30 cellular contexts compared by ENCODE assay signal in the genomic region with DNA sequence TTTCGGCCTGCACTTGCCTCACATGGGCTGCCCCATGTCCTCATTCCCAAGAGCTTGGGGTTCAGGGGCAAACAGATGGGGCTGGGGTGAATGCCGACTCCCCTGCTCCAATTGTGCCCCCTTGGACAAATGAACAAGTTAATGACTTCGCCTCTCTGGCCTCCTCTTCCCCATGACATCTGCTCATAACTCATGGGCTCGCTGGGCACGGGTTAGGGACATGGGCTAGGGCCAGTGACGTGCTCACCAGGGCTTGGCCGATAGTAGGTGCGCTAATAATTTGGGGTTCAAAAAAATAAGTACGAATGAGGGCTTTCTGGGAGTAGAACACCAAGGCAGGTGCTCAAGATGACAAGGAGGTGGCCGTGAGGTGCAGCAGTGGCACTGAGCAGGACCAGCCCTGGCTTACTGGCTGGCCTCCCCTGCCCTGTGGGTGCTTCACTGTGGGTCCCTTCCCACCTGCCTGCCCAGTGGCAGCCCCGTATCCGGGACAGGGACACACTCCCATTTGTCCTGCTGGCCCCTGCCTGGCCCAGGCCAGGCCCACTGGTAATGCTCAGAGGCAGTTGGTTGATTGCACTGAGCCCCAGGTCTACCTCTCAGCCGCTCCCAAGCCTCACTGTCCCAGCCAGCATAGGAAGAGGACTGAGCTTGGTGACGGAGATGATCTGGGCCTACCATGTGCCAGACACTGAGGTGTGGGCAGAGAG. TPM values are rescaled to one million over a fixed set of nuclear protein-coding genes. Genes with fewer than 3 reads are reported as not detected.
A peak's percentile ranks its signal among the peaks of the same experiment; 100 is the strongest.
DNase-seq lines count a peak whose midpoint lies in the region; ATAC-seq and TF ChIP-seq lines count a peak whose summit lies in the region.
"Had no signal": no experiment of that assay in that cellular context is flagged by ENCODE, and none has a peak within 500 bp of the region (broad histone marks: within the 10 kb centered on the region; RNA-seq: fewer than 3 reads in every experiment).

No MANE protein-coding gene starts in this region.

- H3K4me1 Mint-ChIP-seq in activated T-cell treated with anti-CD3 and anti-CD28 coated beads, Interleukin-2, amount 50 U/mL, for 72 hours (ENCODE audit: low read depth), result peaks cover 6% of the 10 kb centered on the region
- peaks cover 38% of the 10 kb centered on the region for H3K4me1 Mint-ChIP-seq in GM23338
- H3K4me1 Mint-ChIP-seq in activated naive CD8-positive, alpha-beta T cell treated with anti-CD3 and anti-CD28 coated beads, Interleukin-2, amount 50 U/mL, for 24 hours, result no peaks in the 10 kb centered on the region

- H3K4me3 ChIP-seq in GM23338, result no peak overlapping the region
- no peak overlapping the region for H3K4me3 ChIP-seq in sigmoid colon
- H3K4me3 ChIP-seq: GM23248, MG63, Peyer's patch, smooth muscle cell, stomach, thyroid gland had no signal

- no peak for DNase-seq in activated T-cell treated with anti-CD3 and anti-CD28 coated beads, Interleukin-2, amount 50 U/mL, for 72 hours
- no peak for DNase-seq in activated T-cell treated with anti-CD3 and anti-CD28 coated beads, Interleukin-2, amount 50 U/mL, for 48 hours
- DNase-seq in GM23338 (ENCODE audit: low spot score), result no peak
- DNase-seq in activated naive CD8-positive, alpha-beta T cell treated with anti-CD3 and anti-CD28 coated beads, Interleukin-2, amount 50 U/mL, for 24 hours, result no peak
- peak; percentile 52 for DNase-seq in sigmoid colon
- no peak for DNase-seq in superior temporal gyrus (ENCODE audit: extremely low spot score)
- no peak for DNase-seq in ecto neural progenitor cell (ENCODE audit: low spot score)
- no peak for DNase-seq in T-helper 1 cell
- DNase-seq: activated gamma-delta T cell treated with Interleukin-2 at 50 U/mL for 16 hours, amniotic stem cell, brain microvascular endothelial cell, cerebellar nuclear complex, dermis blood vessel endothelial cell, DMS79, foreskin fibroblast, GDM1, GM23248, KG1, MG63, NCI-H1105, NCI-H2029 treated with DMSO at 0.1 percent for 48 hours, NCI-H2227 treated with DMSO at 0.1 percent for 48 hours, stomach, thyroid gland had no signal

- H3K27me3 Mint-ChIP-seq in activated T-cell treated with anti-CD3 and anti-CD28 coated beads, Interleukin-2, amount 50 U/mL, for 72 hours (ENCODE audit: low read depth), result no peaks in the 10 kb centered on the region
- H3K27me3 Mint-ChIP-seq in GM23338 (ENCODE audit: insufficient read depth, low read depth, poor library complexity), result peaks cover 20% of the 10 kb centered on the region
- no peaks in the 10 kb centered on the region for H3K27me3 Mint-ChIP-seq in activated naive CD8-positive, alpha-beta T cell treated with anti-CD3 and anti-CD28 coated beads, Interleukin-2, amount 50 U/mL, for 24 hours

- no peak for TF ChIP-seq CTCF in GM23338 (conservative IDR thresholded peaks at IDR 0.05; ENCODE audit: low read depth in 2 of 2)
- TF ChIP-seq CTCF in sigmoid colon (IDR thresholded peaks at IDR 0.05), result no peak

- no peaks in the 10 kb centered on the region for H3K9me3 Mint-ChIP-seq in activated T-cell treated with anti-CD3 and anti-CD28 coated beads, Interleukin-2, amount 50 U/mL, for 72 hours
- no peaks in the 10 kb centered on the region for H3K9me3 Mint-ChIP-seq in GM23338
- H3K9me3 Mint-ChIP-seq in activated naive CD8-positive, alpha-beta T cell treated with anti-CD3 and anti-CD28 coated beads, Interleukin-2, amount 50 U/mL, for 24 hours, result no peaks in the 10 kb centered on the region
- H3K9me3 Mint-ChIP-seq: memory B cell had no signal

- H4K20me1 ChIP-seq in GM23338 (replicated peaks; ENCODE audit: insufficient read depth), result peaks cover 13% of the 10 kb centered on the region

- no peaks in the 10 kb centered on the region for H3K36me3 ChIP-seq in GM23338 (ENCODE audit: insufficient read depth)
- H3K36me3 ChIP-seq in sigmoid colon, result peaks cover 0 to 2% (median 0%) of the 10 kb centered on the region in 4 donors
- H3K36me3 ChIP-seq: brain microvascular endothelial cell, MG63, Peyer's patch, thyroid gland had no signal

- no peak overlapping the region for H3K4me3 Mint-ChIP-seq in activated T-cell treated with anti-CD3 and anti-CD28 coated beads, Interleukin-2, amount 50 U/mL, for 72 hours
- no peak overlapping the region for H3K4me3 Mint-ChIP-seq in GM23338
- H3K4me3 Mint-ChIP-seq in activated naive CD8-positive, alpha-beta T cell treated with anti-CD3 and anti-CD28 coated beads, Interleukin-2, amount 50 U/mL, for 24 hours, result no peak overlapping the region
- H3K4me3 Mint-ChIP-seq: B cell, memory B cell had no signal

- H3K27me3 ChIP-seq in GM23338 (ENCODE audit: insufficient read depth) (no peaks in the 10 kb centered on the region), sigmoid colon (no peaks in the 10 kb centered on the region)
- H3K27me3 ChIP-seq: brain microvascular endothelial cell, MG63, Peyer's patch, stomach, thyroid gland had no signal

- peaks cover 41% of the 10 kb centered on the region for H3K4me1 ChIP-seq in GM23338 (ENCODE audit: insufficient read depth)
- H3K4me1 ChIP-seq in sigmoid colon, result peaks cover 0 to 38% (median 34%) of the 10 kb centered on the region in 4 donors

- intact Hi-C loops in sigmoid colon (cut with DNase I), result loop anchor here (5.0 kb wide), 1 partner anchor 87 kb away; no protein-coding TSS in a partner anchor

- 84 to 86% methylated on average over 14 of the region's 14 CpGs for WGBS in sigmoid colon, 2 donors

- no peaks in the 10 kb centered on the region for H3K79me2 ChIP-seq in GM23338 (replicated peaks; ENCODE audit: insufficient read depth)
- H3K79me2 ChIP-seq: parathyroid adenoma had no signal

- peaks cover 0 to 3% of the 10 kb centered on the region in 2 donors for H3K36me3 Mint-ChIP-seq in activated T-cell treated with anti-CD3 and anti-CD28 coated beads, Interleukin-2, amount 50 U/mL, for 72 hours (ENCODE audit: insufficient read depth in 2 of 2)
- H3K36me3 Mint-ChIP-seq in GM23338 (ENCODE audit: low read depth), result peaks cover 4% of the 10 kb centered on the region; the same call in 2 of the 3 replicates
- H3K36me3 Mint-ChIP-seq in activated naive CD8-positive, alpha-beta T cell treated with anti-CD3 and anti-CD28 coated beads, Interleukin-2, amount 50 U/mL, for 24 hours (ENCODE audit: low read depth), result no peaks in the 10 kb centered on the region

- 0 out of 2 replicates have a peak overlapping the region, but pooled peaks have one; percentile 48 for H3K4me2 ChIP-seq in GM23338
- H3K4me2 ChIP-seq: smooth muscle cell had no signal

- no peak overlapping the region for H2AFZ ChIP-seq in GM23338
- H2AFZ ChIP-seq: GM23248, parathyroid adenoma had no signal

- no peaks in the 10 kb centered on the region for H3K9me3 ChIP-seq in sigmoid colon
- H3K9me3 ChIP-seq: MG63, Peyer's patch, stomach, thyroid gland had no signal

- TF ChIP-seq EP300 in sigmoid colon (IDR thresholded peaks at IDR 0.05), result no peak

- ATAC-seq in activated T-cell treated with anti-CD3 and anti-CD28 coated beads, Interleukin-2, amount 50 U/mL, for 72 hours (replicated peaks in 1 of 2), result peak; percentile 14 to 21
- ATAC-seq in GM23338, result peak; percentile 3; the same call in 2 of the 3 replicates
- peak; percentile 6 for ATAC-seq in activated naive CD8-positive, alpha-beta T cell treated with anti-CD3 and anti-CD28 coated beads, Interleukin-2, amount 50 U/mL, for 24 hours
- ATAC-seq: esophagus mucosa had no signal

- H3K9me2 ChIP-seq in GM23338 (ENCODE audit: insufficient read depth), result no peaks in the 10 kb centered on the region

- no peak for TF ChIP-seq POLR2A in sigmoid colon (IDR thresholded peaks at IDR 0.05)

- peak overlapping the region; percentile 1 for H3K27ac Mint-ChIP-seq in activated T-cell treated with anti-CD3 and anti-CD28 coated beads, Interleukin-2, amount 50 U/mL, for 72 hours
- H3K27ac Mint-ChIP-seq in GM23338, result no peak overlapping the region
- H3K27ac Mint-ChIP-seq in activated naive CD8-positive, alpha-beta T cell treated with anti-CD3 and anti-CD28 coated beads, Interleukin-2, amount 50 U/mL, for 24 hours, result peak overlapping the region; percentile 29
- H3K27ac Mint-ChIP-seq: B cell, memory B cell had no signal

- H3K27ac ChIP-seq in GM23338 (ENCODE audit: low read depth) (no peak overlapping the region), sigmoid colon (no peak overlapping the region)
- H3K27ac ChIP-seq: brain microvascular endothelial cell, GM23248, parathyroid adenoma, Peyer's patch, stomach, thyroid gland had no signal

- 0 out of 2 replicates have a peak, but pooled peaks cover 4% of the 10 kb centered on the region for H3F3A ChIP-seq in GM23338 (replicated peaks; ENCODE audit: low read depth)

RNA-seq across cellular contexts. Expression of gene CBX6, which starts 12.3 kb away (rescaled TPM):
- total RNA-seq in activated T-cell treated with anti-CD3 and anti-CD28 coated beads, Interleukin-2, amount 50 U/mL, for 72 hours, result 100 to 1,000 TPM; 116 to 124 TPM
- total RNA-seq in GM23338 (2014; rRNA removed; shearing (Covaris generic)), result 18.2 and 23.0 TPM in 2 replicates
- polyA plus RNA-seq in GM23338 (2016; fragmentation: Nextera tagmentation; extraction: Ambion mirVana) (17.4 and 18.5 TPM in 2 replicates), sigmoid colon (10 to 100 TPM in 1 of 3 donors, 1 to 10 TPM in 2; 4.2 to 23.8 (median 5.1) TPM)
- total RNA-seq in sigmoid colon, result 10 to 100 TPM; 47.2 to 90.6 (median 59.3) TPM

RNA-seq across cellular contexts. Expression of gene NPTXR, which starts 15.9 kb away (rescaled TPM):
- total RNA-seq in activated T-cell treated with anti-CD3 and anti-CD28 coated beads, Interleukin-2, amount 50 U/mL, for 72 hours, result 1 to 10 TPM; 6.3 to 6.4 TPM
- total RNA-seq in GM23338 (2014; rRNA removed; shearing (Covaris generic)), result 9.3 and 13.4 TPM in 2 replicates
- polyA plus RNA-seq in GM23338 (2016; fragmentation: Nextera tagmentation; extraction: Ambion mirVana) (0.75 and 0.89 TPM in 2 replicates), sigmoid colon (1 to 10 TPM in 1 of 3 donors, under 1 TPM in 1, not detected in 1; under 0.01 to 2.9 TPM)
- 10 to 100 TPM in 1 of 4 donors, 1 to 10 TPM in 3; 3.9 to 14.4 (median 5.3) TPM for total RNA-seq in sigmoid colon
